Comparison of ENCODE assay signal across 9 cellular contexts in the genomic region with DNA sequence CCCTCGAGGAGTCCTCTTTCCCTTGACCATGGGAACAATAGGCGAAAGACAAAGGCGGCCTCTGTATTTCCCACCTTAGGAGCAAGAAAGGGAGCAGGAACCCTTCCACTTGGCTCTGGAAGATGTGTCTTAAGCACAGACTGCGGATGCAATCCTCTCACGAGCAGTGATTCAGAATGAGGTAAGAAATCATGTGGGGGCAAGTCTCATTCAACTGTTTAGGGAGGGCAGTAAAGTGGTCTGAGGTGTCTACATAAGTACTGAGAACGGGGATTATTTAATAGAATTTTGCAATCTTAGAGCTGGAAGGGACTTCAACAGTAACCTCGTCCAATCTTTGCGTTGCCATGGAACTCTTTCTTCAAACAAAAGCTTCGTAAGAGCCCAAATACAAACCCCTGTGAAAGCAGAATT. TPM values are rescaled to one million over a fixed set of nuclear protein-coding genes. Genes with fewer than 3 reads are reported as not detected.
DNase-seq lines count a peak whose midpoint lies in the region; ATAC-seq and TF ChIP-seq lines count a peak whose summit lies in the region.
"Had no signal": no experiment of that assay in that cellular context is flagged by ENCODE, and none has a peak within 500 bp of the region (broad histone marks: within the 10 kb centered on the region; RNA-seq: fewer than 3 reads in every experiment).

No MANE protein-coding gene starts in this region.

- H3K9ac ChIP-seq in SK-N-SH, result 0 out of 2 replicates have a peak overlapping the region, but pooled peaks have one; percentile 10

- H3K27me3 ChIP-seq in SK-N-SH (ENCODE audit: insufficient read depth) (no peaks in the 10 kb centered on the region; the same call in 1 of the 2 replicates), right lobe of liver (no peaks in the 10 kb centered on the region), uterus (no peaks in the 10 kb centered on the region)

- WGBS in SK-N-SH (ENCODE audit: low lambda C conversion rate), result 61% methylated on average over 9 of the region's 9 CpGs
- 34% methylated on average over 7 of the region's 9 CpGs for WGBS in right lobe of liver (ENCODE audit: insufficient coverage, low coverage, low lambda C conversion rate, missing lambda C conversion rate)

- DNase-seq in SK-N-SH, result no peak
- DNase-seq in caudate nucleus (lab: John Stamatoyannopoulos, UW), result peak in 1 of 61 donors; percentile 12
- no peak for DNase-seq in right lobe of liver
- peak; percentile 64 to 83 for DNase-seq in uterus

- H3K9me3 ChIP-seq in SK-N-SH (no peaks in the 10 kb centered on the region), right lobe of liver (no peaks in the 10 kb centered on the region), uterus (no peaks in the 10 kb centered on the region)
- H3K9me3 ChIP-seq: psoas muscle had no signal

- peak overlapping the region; percentile 89 for H2AFZ ChIP-seq in SK-N-SH (ENCODE audit: low read depth)

- H3K4me1 ChIP-seq in SK-N-SH (ENCODE audit: control insufficient read depth in 1 of 2, insufficient read depth in 2 of 2, low read depth in 1 of 2, low read length in 1 of 2) (peaks cover 15 to 22% of the 10 kb centered on the region in 2 experiments; a peak in 3 of 4 replicates), right lobe of liver (peaks cover 0 to 17% (median 0%) of the 10 kb centered on the region in 4 donors), uterus (peaks cover 0 to 7% of the 10 kb centered on the region in 2 donors)

- TF ChIP-seq POLR2A in right lobe of liver (IDR thresholded peaks at IDR 0.05) (no peak), uterus (IDR thresholded peaks at IDR 0.05) (peak in 1 of 2 donors; percentile 29)

- no peak for TF ChIP-seq RAD21 in SK-N-SH (IDR thresholded peaks at IDR 0.05; ENCODE audit: low read length)

- H3F3A ChIP-seq in SK-N-SH (replicated peaks; ENCODE audit: insufficient read depth), result peaks cover 24% of the 10 kb centered on the region

- CTCF ChIA-PET in SK-N-SH (lab: Yijun Ruan, JAX), result interaction anchor here (0.7 to 17.3 kb wide), 21 partner anchors 12 to 349 kb away, joined by 3 to 450 read pairs (median 6); partner anchors contain the start of genes EIF2D and MAPKAPK2

- H3K36me3 ChIP-seq in SK-N-SH (replicated peaks in 1 of 2; ENCODE audit: control insufficient read depth in 1 of 2, insufficient read depth in 2 of 2, low read length in 1 of 2) (peaks cover 0 to 1% of the 10 kb centered on the region in 2 experiments), right lobe of liver (no peaks in the 10 kb centered on the region), uterus (no peaks in the 10 kb centered on the region)

- H3K9me2 ChIP-seq in SK-N-SH, result no peaks in the 10 kb centered on the region

- H3K27ac ChIP-seq in SK-N-SH (ENCODE audit: low read depth in 2 of 2, low read length in 1 of 2) (peak overlapping the region in 1 of 2 experiments; percentile 79; a peak in 2 of 4 replicates), caudate nucleus (ENCODE audit: low read depth, low read length) (peak overlapping the region; percentile 32), right lobe of liver (peak overlapping the region in 2 of 3 donors; percentile 35 to 68), uterus (peak overlapping the region; percentile 82 to 89)
- H3K27ac ChIP-seq: psoas muscle had no signal

- TF ChIP-seq CTCF in SK-N-SH (IDR thresholded peaks at IDR 0.05) (no peak), right lobe of liver (IDR thresholded peaks at IDR 0.05) (no peak), uterus (IDR thresholded peaks at IDR 0.05) (no peak)

- no peaks in the 10 kb centered on the region for H4K20me1 ChIP-seq in SK-N-SH (ENCODE audit: insufficient read depth)

- TF ChIP-seq EP300 in SK-N-SH (IDR thresholded peaks at IDR 0.05; ENCODE audit: borderline replicate concordance in 1 of 2, low read depth in 1 of 2, low read length in 1 of 2), result no peak

- no peak overlapping the region for H3K4me3 ChIP-seq in SK-N-SH (ENCODE audit: low read depth in 2 of 2, low read length in 1 of 2)
- no peak overlapping the region for H3K4me3 ChIP-seq in right lobe of liver
- H3K4me3 ChIP-seq in uterus, result no peak overlapping the region

- H3K79me2 ChIP-seq in SK-N-SH (ENCODE audit: insufficient read depth), result peaks cover 27% of the 10 kb centered on the region

- intact Hi-C loops in right lobe of liver (cut with DNase I), result loop anchor here in 1 of 2 donors (10.0 kb wide), 1 partner anchor 281 kb away; no protein-coding TSS in a partner anchor
- intact Hi-C loops in uterus (cut with DNase I; ENCODE audit: low total_unique reads), result no loop called here

- 0 out of 2 replicates have a peak overlapping the region, but pooled peaks have one; percentile 5 for H3K4me2 ChIP-seq in SK-N-SH

- POLR2A ChIA-PET in SK-N-SH (lab: Yijun Ruan, JAX), result no interaction called here

- ATAC-seq in SK-N-SH treated with all-trans-retinoic acid at 6 μM for 48 hours (no peak), right lobe of liver (peak; percentile 9 to 50 (median 26)), HG03159 (IDR thresholded peaks at IDR 0.05; ENCODE audit: unreplicated experiment) (no peak), GM18870 (IDR thresholded peaks at IDR 0.05; ENCODE audit: unreplicated experiment) (no peak), GM19463 (IDR thresholded peaks at IDR 0.05; ENCODE audit: unreplicated experiment) (no peak)

TF ChIP-seq in SK-N-SH, 30 proteins besides CTCF, POLR2A, EP300 and RAD21 (continues in another document):
- TF ChIP-seq TAF1 (IDR thresholded peaks at IDR 0.05; ENCODE audit: borderline replicate concordance, low read depth, low read length) (no peak), NFIC (IDR thresholded peaks at IDR 0.05; ENCODE audit: borderline replicate concordance) (no peak), USF1 (IDR thresholded peaks at IDR 0.05; ENCODE audit: borderline replicate concordance, low read depth) (no peak), SIN3A (IDR thresholded peaks at IDR 0.05; ENCODE audit: borderline replicate concordance, low read depth, low read length) (no peak), GABPA (IDR thresholded peaks at IDR 0.05; ENCODE audit: low read depth) (no peak), NRF1 (IDR thresholded peaks at IDR 0.05; ENCODE audit: low read depth, low read length) (no peak), TEAD4 (IDR thresholded peaks at IDR 0.05; ENCODE audit: borderline replicate concordance, insufficient read depth) (no peak), CHD2 (IDR thresholded peaks at IDR 0.05; ENCODE audit: low read length, partially characterized antibody) (no peak)

TF ChIP-seq in SK-N-SH treated with all-trans-retinoic acid at 6 μM for 48 hours, 23 proteins besides CTCF, POLR2A, EP300 and RAD21 (continues in another document):
- TF ChIP-seq, protein P1, sequence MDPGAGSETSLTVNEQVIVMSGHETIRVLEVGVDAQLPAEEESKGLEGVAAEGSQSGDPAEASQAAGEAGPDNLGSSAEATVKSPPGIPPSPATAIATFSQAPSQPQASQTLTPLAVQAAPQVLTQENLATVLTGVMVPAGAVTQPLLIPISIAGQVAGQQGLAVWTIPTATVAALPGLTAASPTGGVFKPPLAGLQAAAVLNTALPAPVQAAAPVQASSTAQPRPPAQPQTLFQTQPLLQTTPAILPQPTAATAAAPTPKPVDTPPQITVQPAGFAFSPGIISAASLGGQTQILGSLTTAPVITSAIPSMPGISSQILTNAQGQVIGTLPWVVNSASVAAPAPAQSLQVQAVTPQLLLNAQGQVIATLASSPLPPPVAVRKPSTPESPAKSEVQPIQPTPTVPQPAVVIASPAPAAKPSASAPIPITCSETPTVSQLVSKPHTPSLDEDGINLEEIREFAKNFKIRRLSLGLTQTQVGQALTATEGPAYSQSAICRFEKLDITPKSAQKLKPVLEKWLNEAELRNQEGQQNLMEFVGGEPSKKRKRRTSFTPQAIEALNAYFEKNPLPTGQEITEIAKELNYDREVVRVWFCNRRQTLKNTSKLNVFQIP (CRISPR knock-in tag; IDR thresholded peaks at IDR 0.05; ENCODE audit: borderline replicate concordance, low read depth), result no peak
- TF ChIP-seq CSDC2 (CRISPR knock-in tag; IDR thresholded peaks at IDR 0.05) (no peak), ZC3H10 (CRISPR knock-in tag; IDR thresholded peaks at IDR 0.05) (no peak), CREB5 (CRISPR knock-in tag; IDR thresholded peaks at IDR 0.05; ENCODE audit: low read depth) (no peak)
- TF ChIP-seq, protein P2, sequence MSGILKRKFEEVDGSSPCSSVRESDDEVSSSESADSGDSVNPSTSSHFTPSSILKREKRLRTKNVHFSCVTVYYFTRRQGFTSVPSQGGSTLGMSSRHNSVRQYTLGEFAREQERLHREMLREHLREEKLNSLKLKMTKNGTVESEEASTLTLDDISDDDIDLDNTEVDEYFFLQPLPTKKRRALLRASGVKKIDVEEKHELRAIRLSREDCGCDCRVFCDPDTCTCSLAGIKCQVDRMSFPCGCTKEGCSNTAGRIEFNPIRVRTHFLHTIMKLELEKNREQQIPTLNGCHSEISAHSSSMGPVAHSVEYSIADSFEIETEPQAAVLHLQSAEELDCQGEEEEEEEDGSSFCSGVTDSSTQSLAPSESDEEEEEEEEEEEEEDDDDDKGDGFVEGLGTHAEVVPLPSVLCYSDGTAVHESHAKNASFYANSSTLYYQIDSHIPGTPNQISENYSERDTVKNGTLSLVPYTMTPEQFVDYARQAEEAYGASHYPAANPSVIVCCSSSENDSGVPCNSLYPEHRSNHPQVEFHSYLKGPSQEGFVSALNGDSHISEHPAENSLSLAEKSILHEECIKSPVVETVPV (CRISPR knock-in tag; IDR thresholded peaks at IDR 0.05), result no peak

RNA-seq across cellular contexts. Expression of gene DYRK3, which starts 1.6 kb away (rescaled TPM):
- 3.6 and 5.8 TPM in 2 replicates for polyA plus RNA-seq in SK-N-SH (2012; rRNA removed)
- polyA plus RNA-seq in SK-N-SH (2012; cell fraction: cytosol; rRNA removed), result 5.1 and 5.5 TPM in 2 replicates
- polyA plus RNA-seq in SK-N-SH (2012; cell fraction: nucleus; rRNA removed), result 3.8 and 6.9 TPM in 2 replicates
- total RNA-seq in right lobe of liver (1 to 10 TPM; 2.8 to 5.6 (median 4.0) TPM), uterus (10 to 100 TPM; 10.8 to 24.7 (median 14.7) TPM)

RNA-seq across cellular contexts. Expression of gene EIF2D, which starts 21.4 kb away (rescaled TPM):
- polyA plus RNA-seq in SK-N-SH (2012; rRNA removed), result 59.5 and 83.2 TPM in 2 replicates
- 55.4 and 68.8 TPM in 2 replicates for polyA plus RNA-seq in SK-N-SH (2012; cell fraction: cytosol; rRNA removed)
- 77.6 and 111 TPM in 2 replicates for polyA plus RNA-seq in SK-N-SH (2012; cell fraction: nucleus; rRNA removed)
- 10 to 100 TPM; 18.4 to 29.3 (median 24.4) TPM for total RNA-seq in right lobe of liver
- 100 to 1,000 TPM in 1 of 4 donors, 10 to 100 TPM in 3; 19.1 to 106 (median 54.2) TPM for total RNA-seq in uterus

RNA-seq across cellular contexts. Expression of gene MAPKAPK2, which starts 51.0 kb away (rescaled TPM):
- 45.9 and 46.8 TPM in 2 replicates for polyA plus RNA-seq in SK-N-SH (2012; rRNA removed)
- 34.8 and 47.6 TPM in 2 replicates for polyA plus RNA-seq in SK-N-SH (2012; cell fraction: cytosol; rRNA removed)
- 75.5 and 84.1 TPM in 2 replicates for polyA plus RNA-seq in SK-N-SH (2012; cell fraction: nucleus; rRNA removed)
- total RNA-seq in right lobe of liver, result 10 to 100 TPM; 25.6 to 46.6 (median 34.0) TPM
- total RNA-seq in uterus, result 10 to 100 TPM; 17.1 to 89.2 (median 27.4) TPM

Comparison
In these comparisons a context has a peak if more than half of its experiments do, and no peak if none do; other contexts are left out.
1. DNase-seq: peak in uterus (2 of 2); none in SK-N-SH (single experiment) and right lobe of liver (0 of 3).
2. ATAC-seq: peak in right lobe of liver (4 of 4); none in SK-N-SH treated with all-trans-retinoic acid at 6 μM for 48 hours (single experiment), HG03159 (single experiment), GM18870 (single experiment) and GM19463 (single experiment).